In the genomic region with DNA sequence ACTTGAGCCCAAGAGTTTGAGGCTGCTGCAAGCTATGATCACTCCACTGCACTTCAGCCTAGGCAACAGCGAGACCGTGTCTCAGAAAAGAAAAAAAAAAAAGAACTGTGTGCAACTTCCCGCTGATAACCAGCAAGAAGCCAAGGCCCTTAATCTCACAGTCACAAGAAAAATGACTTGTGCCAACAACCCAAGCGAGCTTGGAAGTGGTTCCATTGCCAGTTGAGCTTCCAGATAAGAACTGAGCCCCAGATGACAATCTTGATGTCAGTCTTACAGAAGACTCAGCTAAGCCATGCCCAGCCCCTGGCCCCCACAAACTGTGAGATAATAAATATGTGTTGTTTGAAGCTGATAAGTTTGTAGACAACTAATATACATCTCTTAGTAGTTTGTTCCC, we compare ENCODE assay signal across 25 cellular contexts.
"Had no signal": no experiment of that assay in that cellular context is flagged by ENCODE, and none has a peak within 500 bp of the region (broad histone marks: within the 10 kb centered on the region; RNA-seq: fewer than 3 reads in every experiment).

No MANE protein-coding gene starts in this region.

- H3K36me3 ChIP-seq: breast epithelium, gastrocnemius medialis, transverse colon had no signal

- H3K4me1 Mint-ChIP-seq: activated CD4-positive, alpha-beta T cell treated with anti-CD3 and anti-CD28 coated beads for 36 hours; activated CD8-positive, alpha-beta memory T cell treated with anti-CD3 and anti-CD28 coated beads, Interleukin-2, amount 10 ng/mL, durations not matched to agents 7 days and 5 days; natural killer cell had no signal

- H3K27me3 Mint-ChIP-seq: activated naive CD8-positive, alpha-beta T cell treated with anti-CD3 and anti-CD28 coated beads, Interleukin-2, amount 50 U/mL, for 24 hours had no signal

- ATAC-seq: activated CD4-positive, alpha-beta T cell treated with anti-CD3 and anti-CD28 coated beads for 36 hours; activated CD8-positive, alpha-beta memory T cell treated with anti-CD3 and anti-CD28 coated beads, Interleukin-2, amount 10 ng/mL, durations not matched to agents 7 days and 5 days; activated CD8-positive, alpha-beta T cell treated with anti-CD3 and anti-CD28 coated beads, Interleukin-2, amount 10 ng/mL, durations not matched to agents 7 days and 5 days; activated naive CD8-positive, alpha-beta T cell treated with anti-CD3 and anti-CD28 coated beads, Interleukin-2, amount 50 U/mL, for 24 hours; gastrocnemius medialis; left lobe of liver; sciatic nerve; stimulated activated naive CD8-positive, alpha-beta T cell treated with anti-CD3 and anti-CD28 coated beads, Interleukin-15, Interleukin-2, amounts not matched to agents 100 U/mL and 50 U/mL, for 24 hours had no signal

- H3K9me3 ChIP-seq: breast epithelium, gastrocnemius medialis, testis, transverse colon had no signal

- DNase-seq: activated CD4-positive, alpha-beta T cell treated with anti-CD3 and anti-CD28 coated beads for 36 hours; activated CD4-positive, CD25-positive, alpha-beta regulatory T cell; activated CD8-positive, alpha-beta memory T cell treated with anti-CD3 and anti-CD28 coated beads, Interleukin-2, amount 10 ng/mL, durations not matched to agents 7 days and 5 days; activated CD8-positive, alpha-beta T cell treated with anti-CD3 and anti-CD28 coated beads, Interleukin-2, amount 10 ng/mL, durations not matched to agents 7 days and 5 days; activated naive CD8-positive, alpha-beta T cell treated with anti-CD3 and anti-CD28 coated beads, Interleukin-2, amount 50 U/mL, for 24 hours; activated T-cell treated with anti-CD3 and anti-CD28 coated beads, Interleukin-2, amount 50 U/mL, for 48 hours; effector CD8-positive, alpha-beta T cell; gastrocnemius medialis; mesendoderm; natural killer cell; stimulated activated CD4-positive, alpha-beta T cell treated with anti-CD3 and anti-CD28 coated beads, Interleukin-12 subunit alpha, Interleukin-12 subunit beta, amount 100 ng/mL, for 4 hours; stimulated activated CD4-positive, alpha-beta T cell treated with anti-CD3 and anti-CD28 coated beads, Interleukin-4, amount 100 ng/mL, for 1 hour; stimulated activated naive CD8-positive, alpha-beta T cell treated with anti-CD3 and anti-CD28 coated beads, Interleukin-15, Interleukin-2, amounts not matched to agents 100 U/mL and 50 U/mL, for 24 hours; SW 1271; T-helper 9 cell; testis; transverse colon had no signal

- H3K27ac ChIP-seq: breast epithelium, gastrocnemius medialis, skin epidermis, testis, transverse colon had no signal

- H3K27ac Mint-ChIP-seq: activated CD4-positive, alpha-beta T cell treated with anti-CD3 and anti-CD28 coated beads for 36 hours; activated CD8-positive, alpha-beta memory T cell treated with anti-CD3 and anti-CD28 coated beads, Interleukin-2, amount 10 ng/mL, durations not matched to agents 7 days and 5 days; activated CD8-positive, alpha-beta T cell treated with anti-CD3 and anti-CD28 coated beads, Interleukin-2, amount 10 ng/mL, durations not matched to agents 7 days and 5 days; activated naive CD4-positive, alpha-beta T cell treated with anti-CD3 and anti-CD28 coated beads, Interleukin-2, amount 50 U/mL, for 24 hours; activated naive CD8-positive, alpha-beta T cell treated with anti-CD3 and anti-CD28 coated beads, Interleukin-2, amount 50 U/mL, for 24 hours; activated T-helper 2 cell treated with anti-CD3 and anti-CD28 coated beads, Interferon-gamma antibody, Interleukin-2, Interleukin-4, amounts not matched to agents 10 μg/mL and 5 μg/mL and 100 μg/mL, durations not matched to agents 14 hours and 24 hours and 36 hours; natural killer cell; T-helper 1 cell treated with Interleukin-12 subunit alpha and Interleukin-12 subunit beta and Interleukin-4 antibody, amounts not matched to agents 30 μg/mL and 1 μg/mL, for 36 hours had no signal

- H3K4me1 ChIP-seq: breast epithelium, gastrocnemius medialis had no signal

- H3K36me3 Mint-ChIP-seq: activated CD8-positive, alpha-beta memory T cell treated with anti-CD3 and anti-CD28 coated beads, Interleukin-2, amount 10 ng/mL, durations not matched to agents 7 days and 5 days; activated naive CD4-positive, alpha-beta T cell treated with anti-CD3 and anti-CD28 coated beads, Interleukin-2, amount 50 U/mL, for 24 hours; natural killer cell had no signal

- H3K27me3 ChIP-seq: breast epithelium, gastrocnemius medialis, testis, transverse colon had no signal

- H3K4me3 Mint-ChIP-seq: activated CD4-positive, alpha-beta T cell treated with anti-CD3 and anti-CD28 coated beads for 36 hours; activated CD8-positive, alpha-beta memory T cell treated with anti-CD3 and anti-CD28 coated beads, Interleukin-2, amount 10 ng/mL, durations not matched to agents 7 days and 5 days; activated CD8-positive, alpha-beta T cell treated with anti-CD3 and anti-CD28 coated beads, Interleukin-2, amount 10 ng/mL, durations not matched to agents 7 days and 5 days; activated naive CD4-positive, alpha-beta T cell treated with anti-CD3 and anti-CD28 coated beads, Interleukin-2, amount 50 U/mL, for 24 hours; activated naive CD8-positive, alpha-beta T cell treated with anti-CD3 and anti-CD28 coated beads, Interleukin-2, amount 50 U/mL, for 24 hours; natural killer cell; T-helper 1 cell treated with Interleukin-12 subunit alpha and Interleukin-12 subunit beta and Interleukin-4 antibody, amounts not matched to agents 30 μg/mL and 1 μg/mL, for 36 hours had no signal

- H3K4me3 ChIP-seq: breast epithelium, gastrocnemius medialis, lung, skin epidermis, testis, transverse colon had no signal

- H3K9me3 Mint-ChIP-seq: activated naive CD4-positive, alpha-beta T cell treated with anti-CD3 and anti-CD28 coated beads, Interleukin-2, amount 50 U/mL, for 24 hours; activated naive CD8-positive, alpha-beta T cell treated with anti-CD3 and anti-CD28 coated beads, Interleukin-2, amount 50 U/mL, for 24 hours; activated T-helper 2 cell treated with anti-CD3 and anti-CD28 coated beads, Interferon-gamma antibody, Interleukin-2, Interleukin-4, amounts not matched to agents 10 μg/mL and 5 μg/mL and 100 μg/mL, durations not matched to agents 14 hours and 24 hours and 36 hours; natural killer cell; T-helper 1 cell treated with Interleukin-12 subunit alpha and Interleukin-12 subunit beta and Interleukin-4 antibody, amounts not matched to agents 30 μg/mL and 1 μg/mL, for 36 hours had no signal
